18 cellular contexts compared by ENCODE assay signal in genomic region chr2:199716807-199717586, GRCh38.
DNase-seq lines count a peak whose midpoint lies in the region; ATAC-seq and TF ChIP-seq lines count a peak whose summit lies in the region.
"Had no signal": no experiment of that assay in that cellular context is flagged by ENCODE, and none has a peak within 500 bp of the region (broad histone marks: within the 10 kb centered on the region; RNA-seq: fewer than 3 reads in every experiment).

No MANE protein-coding gene starts in this region.

- H3K4me3 Mint-ChIP-seq in naive thymus-derived CD8-positive, alpha-beta T cell = no peak overlapping the region
- no peak overlapping the region for H3K4me3 Mint-ChIP-seq in activated CD4-positive, alpha-beta T cell treated with anti-CD3 and anti-CD28 coated beads, Interleukin-2, amount 10 ng/mL, durations not matched to agents 24 days and 14 days
- H3K4me3 Mint-ChIP-seq: activated T-cell treated with anti-CD3 and anti-CD28 coated beads, Interleukin-2, amount 50 U/mL, for 72 hours; T-cell had no signal

- intact Hi-C loops in A673 (cut with micrococcal nuclease; ENCODE audit: unreplicated experiment) = no loop called here
- intact Hi-C loops in HCT116 (cut with micrococcal nuclease) = no loop called here
- intact Hi-C loops in activated CD4-positive, alpha-beta T cell treated with anti-CD3 and anti-CD28 coated beads, Interleukin-2, amount 10 ng/mL, durations not matched to agents 24 days and 14 days (cut with micrococcal nuclease) = no loop called here

- no peaks in the 10 kb centered on the region for H3K36me3 Mint-ChIP-seq in naive thymus-derived CD8-positive, alpha-beta T cell
- no peaks in the 10 kb centered on the region for H3K36me3 Mint-ChIP-seq in activated CD4-positive, alpha-beta T cell treated with anti-CD3 and anti-CD28 coated beads, Interleukin-2, amount 10 ng/mL, durations not matched to agents 24 days and 14 days (ENCODE audit: low read depth)
- H3K36me3 Mint-ChIP-seq: T-cell had no signal

- POLR2A ChIA-PET in A673 (lab: Charles Lee; ENCODE audit: low non-redundant PET) (no interaction called here), HCT116 (lab: Charles Lee) (no interaction called here)
- POLR2A ChIA-PET in naive thymus-derived CD8-positive, alpha-beta T cell (lab: Charles Lee) = interaction anchor here (0.5 to 0.7 kb wide), 2 partner anchors 263 to 545 kb away, joined by 3 to 4 read pairs; no protein-coding TSS in a partner anchor

- peaks cover 0 to 5% (median 3%) of the 10 kb centered on the region in 5 donors for H3K27me3 Mint-ChIP-seq in naive thymus-derived CD8-positive, alpha-beta T cell
- peaks cover 19% of the 10 kb centered on the region for H3K27me3 Mint-ChIP-seq in activated CD4-positive, alpha-beta T cell treated with anti-CD3 and anti-CD28 coated beads, Interleukin-2, amount 10 ng/mL, durations not matched to agents 24 days and 14 days
- H3K27me3 Mint-ChIP-seq: progenitor cell of endocrine pancreas had no signal

- DNase-seq in A673 (ENCODE audit: low spot score) (peak; percentile 45), HCT116 (ENCODE audit: low read depth, low spot score) (no peak), NCI-H446 treated with DMSO at 0.1 percent for 48 hours (lab: John Stamatoyannopoulos, UW) (peak; percentile 51), epithelial cell of prostate (ENCODE audit: low read depth, low spot score) (peak; percentile 20), HUDEP-2 (lab: John Stamatoyannopoulos, UW; ENCODE audit: unreplicated experiment in 76 of 76) (no peak), NCI-H1048 (lab: John Stamatoyannopoulos, UW) (no peak)
- DNase-seq in naive thymus-derived CD8-positive, alpha-beta T cell = no peak
- DNase-seq in activated CD4-positive, alpha-beta T cell treated with anti-CD3 and anti-CD28 coated beads, Interleukin-2, amount 10 ng/mL, durations not matched to agents 24 days and 14 days = no peak
- DNase-seq: activated CD4-positive, alpha-beta T cell treated with anti-CD3 and anti-CD28 coated beads for 4 hours; activated T-cell treated with anti-CD3 and anti-CD28 coated beads, Interleukin-2, amount 50 U/mL, for 72 hours; heart right ventricle; NK-92 treated with Interleukin-12 subunit alpha and Interleukin-12 subunit beta, amount 100 ng/mL, for 24 hours; stimulated activated CD4-positive, alpha-beta T cell treated with anti-CD3 and anti-CD28 coated beads, Interleukin-2, amount 100 ng/mL, for 48 hours; stimulated activated naive CD4-positive, alpha-beta T cell; T-cell had no signal

- no peaks in the 10 kb centered on the region for H3K79me2 ChIP-seq in HCT116 (ENCODE audit: insufficient read depth, low read length)

- H3K4me3 ChIP-seq in A673 (ENCODE audit: low read depth, low read length, poor library complexity, severe bottlenecking) = no peak overlapping the region
- no peak overlapping the region for H3K4me3 ChIP-seq in HCT116 (replicated peaks in 1 of 2; ENCODE audit: low read depth in 1 of 2, low read length in 2 of 2)
- H3K4me3 ChIP-seq: BLaER1 treated with 17β-estradiol and CSF1 and Interleukin-3, amounts not matched to agents 10 nM and 100 nM; heart right ventricle; lung had no signal

- H3K27me3 ChIP-seq in A673 (replicated peaks; ENCODE audit: insufficient read depth, low read depth, low read length, poor library complexity) (no peaks in the 10 kb centered on the region), HCT116 (ENCODE audit: insufficient read depth, low read length) (no peaks in the 10 kb centered on the region)
- H3K27me3 ChIP-seq: BLaER1 treated with 17β-estradiol and CSF1 and Interleukin-3, amounts not matched to agents 10 nM and 100 nM; heart right ventricle had no signal

- H4K20me1 ChIP-seq in HCT116 (ENCODE audit: insufficient read depth) = no peaks in the 10 kb centered on the region
- H4K20me1 ChIP-seq: BLaER1 treated with 17β-estradiol and CSF1 and Interleukin-3, amounts not matched to agents 10 nM and 100 nM had no signal

- H3K4me1 Mint-ChIP-seq in naive thymus-derived CD8-positive, alpha-beta T cell = no peaks in the 10 kb centered on the region
- H3K4me1 Mint-ChIP-seq in activated CD4-positive, alpha-beta T cell treated with anti-CD3 and anti-CD28 coated beads, Interleukin-2, amount 10 ng/mL, durations not matched to agents 24 days and 14 days = no peaks in the 10 kb centered on the region
- H3K4me1 Mint-ChIP-seq: T-cell had no signal

- H3K4me1 ChIP-seq in A673 (ENCODE audit: insufficient read depth, low read length, poor library complexity, severe bottlenecking) (peaks cover 5% of the 10 kb centered on the region), HCT116 (ENCODE audit: control insufficient read depth in 1 of 2, insufficient read depth in 2 of 2, low read length in 2 of 2) (peaks cover 0 to 8% of the 10 kb centered on the region in 2 experiments; a peak in 2 of 4 replicates)
- H3K4me1 ChIP-seq: heart right ventricle had no signal

- no peak for TF ChIP-seq RAD21 in HCT116 (IDR thresholded peaks at IDR 0.05; ENCODE audit: low read depth)

- H3K9me3 Mint-ChIP-seq in naive thymus-derived CD8-positive, alpha-beta T cell = peaks cover 0 to 12% (median 0%) of the 10 kb centered on the region in 9 donors
- H3K9me3 Mint-ChIP-seq in activated CD4-positive, alpha-beta T cell treated with anti-CD3 and anti-CD28 coated beads, Interleukin-2, amount 10 ng/mL, durations not matched to agents 24 days and 14 days = no peaks in the 10 kb centered on the region
- H3K9me3 Mint-ChIP-seq: activated T-cell treated with anti-CD3 and anti-CD28 coated beads, Interleukin-2, amount 50 U/mL, for 72 hours; T-cell had no signal

- no peak overlapping the region for H3K27ac Mint-ChIP-seq in naive thymus-derived CD8-positive, alpha-beta T cell
- H3K27ac Mint-ChIP-seq in activated CD4-positive, alpha-beta T cell treated with anti-CD3 and anti-CD28 coated beads, Interleukin-2, amount 10 ng/mL, durations not matched to agents 24 days and 14 days = no peak overlapping the region
- H3K27ac Mint-ChIP-seq: activated T-cell treated with anti-CD3 and anti-CD28 coated beads, Interleukin-2, amount 50 U/mL, for 72 hours; progenitor cell of endocrine pancreas; T-cell had no signal

- H3K9me3 ChIP-seq in A673 (ENCODE audit: low read depth, low read length, poor library complexity, severe bottlenecking) (no peaks in the 10 kb centered on the region), HCT116 (ENCODE audit: control insufficient read depth in 1 of 2, insufficient read depth in 1 of 2, low read depth in 1 of 2, low read length in 2 of 2) (no peaks in the 10 kb centered on the region)
- H3K9me3 ChIP-seq: BLaER1 treated with 17β-estradiol and CSF1 and Interleukin-3, amounts not matched to agents 10 nM and 100 nM had no signal

- no peaks in the 10 kb centered on the region for H3K36me3 ChIP-seq in A673 (ENCODE audit: insufficient read depth, low read length, poor library complexity, severe bottlenecking)
- H3K36me3 ChIP-seq in HCT116 (ENCODE audit: control insufficient read depth in 1 of 2, insufficient read depth in 2 of 2, low read length in 2 of 2) = no peaks in the 10 kb centered on the region
- H3K36me3 ChIP-seq: BLaER1 treated with 17β-estradiol and CSF1 and Interleukin-3, amounts not matched to agents 10 nM and 100 nM; heart right ventricle had no signal

- no peak overlapping the region for H3K9ac ChIP-seq in HCT116 (ENCODE audit: low read length)
- H3K9ac ChIP-seq: BLaER1 treated with 17β-estradiol and CSF1 and Interleukin-3, amounts not matched to agents 10 nM and 100 nM had no signal

- H3K4me2 ChIP-seq in HCT116 (ENCODE audit: low read length) = 0 out of 2 replicates have a peak overlapping the region, but pooled peaks have one; percentile 8
- H3K4me2 ChIP-seq: BLaER1 treated with 17β-estradiol and CSF1 and Interleukin-3, amounts not matched to agents 10 nM and 100 nM had no signal

- RAD21 ChIA-PET in HCT116 (lab: Charles Lee; ENCODE audit: low non-redundant PET in 1 of 2, low total read pairs in 2 of 2, uncharacterized antibody in 2 of 2, unreplicated experiment in 2 of 2) = no interaction called here

- H2AFZ ChIP-seq in HCT116 (ENCODE audit: low read depth, low read length, poor library complexity, severe bottlenecking) = no peak overlapping the region

- H3K27ac ChIP-seq in A673 (ENCODE audit: low read depth, low read length, poor library complexity, severe bottlenecking) (no peak overlapping the region), HCT116 (ENCODE audit: low read depth, low read length) (no peak overlapping the region), epithelial cell of prostate (no peak overlapping the region)
- H3K27ac ChIP-seq: BLaER1 treated with 17β-estradiol and CSF1 and Interleukin-3, amounts not matched to agents 10 nM and 100 nM; heart right ventricle had no signal

- no peaks in the 10 kb centered on the region for H3K9me2 ChIP-seq in HCT116 (ENCODE audit: insufficient read depth)

- no peak for TF ChIP-seq POLR2A in HCT116 (IDR thresholded peaks at IDR 0.05; ENCODE audit: borderline replicate concordance, extremely low read depth, insufficient read depth, insufficient read length)

- TF ChIP-seq CTCF in A673 (conservative IDR thresholded peaks at IDR 0.05; ENCODE audit: low read depth, low read length) = no peak
- TF ChIP-seq CTCF in HCT116 (IDR thresholded peaks at IDR 0.05 in 2 of 3, conservative IDR thresholded peaks at IDR 0.05 in 1 of 3; ENCODE audit: borderline replicate concordance in 1 of 3, insufficient read depth in 1 of 3, low read depth in 2 of 3, low read length in 2 of 3) = no peak

- BruUV-seq in A673 (replicated peaks; lab: Mats Ljungman, UMichigan) (no TSS peak), HCT116 (replicated peaks; lab: Mats Ljungman, UMichigan) (no TSS peak)

- CTCF ChIA-PET in A673 (lab: Charles Lee) (no interaction called here), HCT116 (lab: Charles Lee) (interaction anchor here (1.9 kb wide), 1 partner anchor 23 kb away, joined by 5 read pairs; no protein-coding TSS in a partner anchor)

- ATAC-seq in HCT116 = 0 out of 2 replicates have a peak, but pooled peaks have one; percentile 53
- ATAC-seq in naive thymus-derived CD8-positive, alpha-beta T cell = no peak
- ATAC-seq: activated T-cell treated with anti-CD3 and anti-CD28 coated beads, Interleukin-2, amount 50 U/mL, for 72 hours; heart right ventricle; T-cell had no signal

TF ChIP-seq in HCT116, 20 proteins besides CTCF, POLR2A, EP300 and RAD21:
- TF ChIP-seq SRF (IDR thresholded peaks at IDR 0.05; ENCODE audit: low read depth) (no peak), CEBPB (IDR thresholded peaks at IDR 0.05; ENCODE audit: low read depth) (no peak), SP1 (IDR thresholded peaks at IDR 0.05; ENCODE audit: low read depth) (no peak), FOSL1 (IDR thresholded peaks at IDR 0.05; ENCODE audit: low read depth) (no peak)

Comparison
In these comparisons a context has a peak if more than half of its experiments do, and no peak if none do; other contexts are left out.
1. DNase-seq: peak in A673 (single experiment), NCI-H446 treated with DMSO at 0.1 percent for 48 hours (single experiment) and epithelial cell of prostate (single experiment); none in HCT116 (single experiment), naive thymus-derived CD8-positive, alpha-beta T cell (0 of 10), HUDEP-2 (0 of 76), activated CD4-positive, alpha-beta T cell treated with anti-CD3 and anti-CD28 coated beads, Interleukin-2, amount 10 ng/mL, durations not matched to agents 24 days and 14 days (single experiment) and NCI-H1048 (single experiment).